1 cellular context compared by ENCODE assay signal in the genomic region with DNA sequence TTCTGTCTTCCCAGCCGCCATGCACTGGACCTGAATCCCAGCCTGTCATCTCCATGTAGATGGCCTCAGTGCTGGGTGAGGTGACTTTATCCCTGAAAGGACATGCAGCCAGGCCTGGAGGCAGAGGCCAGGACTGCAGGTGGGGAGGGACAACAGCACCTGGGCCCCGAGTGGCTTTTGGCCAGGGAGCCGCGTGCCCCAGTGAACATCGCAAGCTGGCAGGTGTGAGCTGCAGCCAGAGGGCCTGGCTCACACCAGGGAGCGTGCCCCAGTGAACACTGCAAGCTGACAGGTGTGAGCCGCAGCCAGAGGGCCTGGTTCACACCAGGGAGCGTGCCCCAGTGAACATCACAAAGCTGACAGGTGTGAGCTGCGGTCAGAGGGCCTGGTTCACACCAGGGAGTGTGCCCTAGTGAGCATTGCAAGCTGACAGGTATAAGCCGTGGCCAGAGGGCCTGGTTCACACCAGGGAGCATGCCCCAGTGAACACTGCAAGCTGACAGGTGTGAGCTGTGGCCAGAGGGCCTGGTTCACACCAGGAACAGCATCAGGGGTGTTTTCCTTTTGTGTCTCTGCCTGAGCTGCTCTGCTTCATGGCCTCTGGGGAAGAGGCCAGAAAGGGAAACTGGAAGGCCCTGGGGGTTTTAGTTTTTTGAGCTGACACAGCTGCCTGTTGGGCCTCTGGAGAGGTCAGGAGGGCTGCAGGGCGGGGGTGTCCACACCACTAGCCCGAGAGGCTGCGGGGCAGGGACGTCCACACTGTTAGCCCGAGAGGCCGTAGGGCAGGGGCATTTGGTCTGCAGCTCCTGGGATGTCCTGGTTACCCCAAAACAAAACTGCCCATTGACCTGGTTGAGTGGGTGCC.
TF ChIP-seq lines count a peak whose summit lies in the region.

No MANE protein-coding gene starts in this region.

TF ChIP-seq in HepG2, 621 proteins besides CTCF, POLR2A, EP300 and RAD21:
- TF ChIP-seq, protein P1, sequence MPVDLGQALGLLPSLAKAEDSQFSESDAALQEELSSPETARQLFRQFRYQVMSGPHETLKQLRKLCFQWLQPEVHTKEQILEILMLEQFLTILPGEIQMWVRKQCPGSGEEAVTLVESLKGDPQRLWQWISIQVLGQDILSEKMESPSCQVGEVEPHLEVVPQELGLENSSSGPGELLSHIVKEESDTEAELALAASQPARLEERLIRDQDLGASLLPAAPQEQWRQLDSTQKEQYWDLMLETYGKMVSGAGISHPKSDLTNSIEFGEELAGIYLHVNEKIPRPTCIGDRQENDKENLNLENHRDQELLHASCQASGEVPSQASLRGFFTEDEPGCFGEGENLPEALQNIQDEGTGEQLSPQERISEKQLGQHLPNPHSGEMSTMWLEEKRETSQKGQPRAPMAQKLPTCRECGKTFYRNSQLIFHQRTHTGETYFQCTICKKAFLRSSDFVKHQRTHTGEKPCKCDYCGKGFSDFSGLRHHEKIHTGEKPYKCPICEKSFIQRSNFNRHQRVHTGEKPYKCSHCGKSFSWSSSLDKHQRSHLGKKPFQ (CRISPR knock-in tag; IDR thresholded peaks at IDR 0.05; ENCODE audit: insufficient replicate concordance): peak; percentile 96
- TF ChIP-seq, protein P2, sequence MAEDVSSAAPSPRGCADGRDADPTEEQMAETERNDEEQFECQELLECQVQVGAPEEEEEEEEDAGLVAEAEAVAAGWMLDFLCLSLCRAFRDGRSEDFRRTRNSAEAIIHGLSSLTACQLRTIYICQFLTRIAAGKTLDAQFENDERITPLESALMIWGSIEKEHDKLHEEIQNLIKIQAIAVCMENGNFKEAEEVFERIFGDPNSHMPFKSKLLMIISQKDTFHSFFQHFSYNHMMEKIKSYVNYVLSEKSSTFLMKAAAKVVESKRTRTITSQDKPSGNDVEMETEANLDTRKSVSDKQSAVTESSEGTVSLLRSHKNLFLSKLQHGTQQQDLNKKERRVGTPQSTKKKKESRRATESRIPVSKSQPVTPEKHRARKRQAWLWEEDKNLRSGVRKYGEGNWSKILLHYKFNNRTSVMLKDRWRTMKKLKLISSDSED (CRISPR knock-in tag; IDR thresholded peaks at IDR 0.05): no peak
